13 cellular contexts compared by ENCODE assay signal in the genomic region with DNA sequence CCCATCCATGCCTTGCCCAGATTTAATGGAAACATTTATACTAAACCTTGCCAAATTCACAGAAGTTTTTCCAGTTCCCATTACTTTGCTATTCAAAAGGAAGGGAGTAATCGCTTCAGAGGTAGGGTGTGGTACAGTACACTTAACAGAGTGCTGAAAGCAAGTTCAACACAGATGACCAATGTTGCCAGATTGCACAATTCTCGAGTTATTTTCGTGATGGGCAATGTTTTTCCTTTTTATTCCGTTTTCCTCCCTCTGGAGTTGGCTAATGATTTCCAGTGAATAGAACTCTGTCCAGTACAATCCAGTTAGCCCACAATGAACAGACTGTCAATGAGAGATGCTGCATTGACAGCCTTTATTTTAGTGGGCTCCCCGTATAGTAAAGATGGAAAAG. TPM values are rescaled to one million over a fixed set of nuclear protein-coding genes. Genes with fewer than 3 reads are reported as not detected.
DNase-seq lines count a peak whose midpoint lies in the region; ATAC-seq and TF ChIP-seq lines count a peak whose summit lies in the region.
"Had no signal": no experiment of that assay in that cellular context is flagged by ENCODE, and none has a peak within 500 bp of the region (broad histone marks: within the 10 kb centered on the region; RNA-seq: fewer than 3 reads in every experiment).

No MANE protein-coding gene starts in this region.

- H3K36me3 ChIP-seq in RWPE2 (ENCODE audit: low read depth), result no peaks in the 10 kb centered on the region

- H3K27me3 Mint-ChIP-seq in osteocyte (ENCODE audit: unreplicated experiment), result no peaks in the 10 kb centered on the region
- H3K27me3 Mint-ChIP-seq: activated naive CD4-positive, alpha-beta T cell treated with anti-CD3 and anti-CD28 coated beads, Interleukin-2, amount 10 ng/mL, durations not matched to agents 7 days and 5 days had no signal

- H3K36me3 Mint-ChIP-seq in osteocyte (ENCODE audit: unreplicated experiment), result no peaks in the 10 kb centered on the region
- H3K36me3 Mint-ChIP-seq: stimulated activated effector memory CD8-positive, alpha-beta T cell treated with anti-CD3 and anti-CD28 coated beads, Interleukin-12 subunit alpha, Interleukin-12 subunit beta, amount 100 ng/mL, for 72 hours had no signal

- no peak for TF ChIP-seq CTCF in RWPE2 (IDR thresholded peaks at IDR 0.05; ENCODE audit: poor library complexity, severe bottlenecking)
- no peak for TF ChIP-seq CTCF in osteocyte (IDR thresholded peaks at IDR 0.05)

- peak overlapping the region; percentile 13 for H3K27ac ChIP-seq in RWPE2 (ENCODE audit: poor library complexity, severe bottlenecking)

- H3K4me1 ChIP-seq in RWPE2 (ENCODE audit: insufficient read depth, poor library complexity, severe bottlenecking), result peaks cover 20% of the 10 kb centered on the region

- H3K4me1 Mint-ChIP-seq in osteocyte (ENCODE audit: unreplicated experiment), result peaks cover 33% of the 10 kb centered on the region

- DNase-seq in AG20443 (ENCODE audit: low spot score) (peak; percentile 82), RWPE2 (ENCODE audit: low spot score) (no peak), fibroblast of the conjunctiva (ENCODE audit: low read depth) (peak; percentile 89), osteocyte (ENCODE audit: extremely low spot score, unreplicated experiment) (no peak), NCI-H1092 (lab: John Stamatoyannopoulos, UW) (no peak), DMS79 treated with DMSO at 0.1 percent for 48 hours (lab: John Stamatoyannopoulos, UW) (no peak), cortex of kidney (lab: John Stamatoyannopoulos, UW) (no peak)
- DNase-seq: activated CD4-positive, alpha-beta T cell treated with anti-CD3 and anti-CD28 coated beads, Interleukin-2, amount 50 U/mL, for 48 hours; activated naive CD4-positive, alpha-beta T cell treated with anti-CD3 and anti-CD28 coated beads, Interleukin-2, amount 10 ng/mL, durations not matched to agents 7 days and 5 days; foreskin melanocyte; midbrain had no signal

- ATAC-seq in RWPE2 (ENCODE audit: low read depth), result peak; percentile 62; the same call in 2 of the 3 replicates
- no peak for ATAC-seq in HG03378 (IDR thresholded peaks at IDR 0.05; ENCODE audit: unreplicated experiment)
- ATAC-seq: stimulated activated effector memory CD8-positive, alpha-beta T cell treated with anti-CD3 and anti-CD28 coated beads, Interleukin-12 subunit alpha, Interleukin-12 subunit beta, amount 100 ng/mL, for 72 hours had no signal

- no peaks in the 10 kb centered on the region for H3K9me3 ChIP-seq in RWPE2 (ENCODE audit: severe bottlenecking)

- no peaks in the 10 kb centered on the region for H3K27me3 ChIP-seq in RWPE2 (ENCODE audit: insufficient read depth, poor library complexity, severe bottlenecking)

- no peak overlapping the region for H3K4me3 ChIP-seq in RWPE2 (ENCODE audit: severe bottlenecking)

- peak overlapping the region; percentile 82 for H3K27ac Mint-ChIP-seq in osteocyte (ENCODE audit: unreplicated experiment)
- H3K27ac Mint-ChIP-seq: activated naive CD4-positive, alpha-beta T cell treated with anti-CD3 and anti-CD28 coated beads, Interleukin-2, amount 10 ng/mL, durations not matched to agents 7 days and 5 days had no signal

- H3K9me3 Mint-ChIP-seq in osteocyte (ENCODE audit: unreplicated experiment), result no peaks in the 10 kb centered on the region
- H3K9me3 Mint-ChIP-seq: activated naive CD4-positive, alpha-beta T cell treated with anti-CD3 and anti-CD28 coated beads, Interleukin-2, amount 10 ng/mL, durations not matched to agents 7 days and 5 days; stimulated activated effector memory CD8-positive, alpha-beta T cell treated with anti-CD3 and anti-CD28 coated beads, Interleukin-12 subunit alpha, Interleukin-12 subunit beta, amount 100 ng/mL, for 72 hours had no signal

- H3K4me3 Mint-ChIP-seq in osteocyte (ENCODE audit: unreplicated experiment), result no peak overlapping the region
- H3K4me3 Mint-ChIP-seq: activated naive CD4-positive, alpha-beta T cell treated with anti-CD3 and anti-CD28 coated beads, Interleukin-2, amount 10 ng/mL, durations not matched to agents 7 days and 5 days had no signal

RNA-seq across cellular contexts. Expression of a gene that starts 49.3 kb away (rescaled TPM):
- 53.6 and 55.4 TPM in 2 replicates for total RNA-seq in osteocyte

RNA-seq across cellular contexts. Expression of a gene that starts 53.4 kb away (rescaled TPM):
- 23.4 and 24.8 TPM in 2 replicates for total RNA-seq in osteocyte

Comparison
In these comparisons a context has a peak if more than half of its experiments do, and no peak if none do; other contexts are left out.
1. DNase-seq: peak in AG20443 (single experiment) and fibroblast of the conjunctiva (single experiment); none in RWPE2 (single experiment), osteocyte (single experiment), NCI-H1092 (single experiment), DMS79 treated with DMSO at 0.1 percent for 48 hours (single experiment) and cortex of kidney (single experiment).